Comparison of ENCODE assay signal across 8 cellular contexts in genomic region chr5:136174021-136174659, GRCh38. TPM values are rescaled to one million over a fixed set of nuclear protein-coding genes. Genes with fewer than 3 reads are reported as not detected.
A peak's percentile ranks its signal among the peaks of the same experiment; 100 is the strongest.
DNase-seq lines count a peak whose midpoint lies in the region; ATAC-seq and TF ChIP-seq lines count a peak whose summit lies in the region.

No MANE protein-coding gene starts in this region.

- no peak overlapping the region for H3K27ac Mint-ChIP-seq in activated CD4-positive, alpha-beta memory T cell treated with anti-CD3 and anti-CD28 coated beads for 36 hours

- no peaks in the 10 kb centered on the region for H3K4me1 ChIP-seq in prostate gland (replicated peaks)

- TF ChIP-seq CTCF in AG09319 (IDR thresholded peaks at IDR 0.05; ENCODE audit: low read depth, low read length) (peak; percentile 70), prostate gland (IDR thresholded peaks at IDR 0.05) (peak in 3 of 4 experiments; percentile 37 to 71 (median 65))

- H3K9me3 ChIP-seq in prostate gland = no peaks in the 10 kb centered on the region

- no peak for TF ChIP-seq POLR2A in prostate gland (IDR thresholded peaks at IDR 0.05)

- POLR2A ChIA-PET in activated CD4-positive, alpha-beta memory T cell treated with anti-CD3 and anti-CD28 coated beads for 36 hours (lab: Charles Lee) = no interaction called here

- 82% methylated on average over 2 of the region's 2 CpGs for WGBS in prostate gland

- H3K36me3 Mint-ChIP-seq in activated CD4-positive, alpha-beta memory T cell treated with anti-CD3 and anti-CD28 coated beads for 36 hours = peaks cover 11% of the 10 kb centered on the region

- peaks cover 0 to 1% of the 10 kb centered on the region in 2 donors for H3K36me3 ChIP-seq in prostate gland

- H3K4me3 Mint-ChIP-seq in activated CD4-positive, alpha-beta memory T cell treated with anti-CD3 and anti-CD28 coated beads for 36 hours = no peak overlapping the region

- H3K27me3 Mint-ChIP-seq in activated CD4-positive, alpha-beta memory T cell treated with anti-CD3 and anti-CD28 coated beads for 36 hours = no peaks in the 10 kb centered on the region

- H3K9me3 Mint-ChIP-seq in activated CD4-positive, alpha-beta memory T cell treated with anti-CD3 and anti-CD28 coated beads for 36 hours = no peaks in the 10 kb centered on the region

- peak; percentile 72 for ATAC-seq in GM18498 (IDR thresholded peaks at IDR 0.05; ENCODE audit: unreplicated experiment)
- peak; percentile 89 for ATAC-seq in HG03354 (IDR thresholded peaks at IDR 0.05; ENCODE audit: poor library complexity, severe bottlenecking, unreplicated experiment)

- no peaks in the 10 kb centered on the region for H3K4me1 Mint-ChIP-seq in activated CD4-positive, alpha-beta memory T cell treated with anti-CD3 and anti-CD28 coated beads for 36 hours (ENCODE audit: low read depth)

- no peaks in the 10 kb centered on the region for H3K27me3 ChIP-seq in prostate gland (replicated peaks; ENCODE audit: insufficient read depth)

- H3K27ac ChIP-seq in prostate gland = no peak overlapping the region

- CTCF ChIA-PET in activated CD4-positive, alpha-beta memory T cell treated with anti-CD3 and anti-CD28 coated beads for 36 hours (lab: Charles Lee) = interaction anchor here (0.7 to 2.0 kb wide), 12 partner anchors 14 to 285 kb away, joined by 3 to 8 read pairs (median 3); no protein-coding TSS in a partner anchor

- intact Hi-C loops in prostate gland (cut with DNase I) = loop anchor here (10.0 kb wide), 1 partner anchor 89 kb away; no protein-coding TSS in a partner anchor
- intact Hi-C loops in activated CD4-positive, alpha-beta memory T cell treated with anti-CD3 and anti-CD28 coated beads for 36 hours (cut with micrococcal nuclease) = loop anchor here (2.0 to 5.0 kb wide), 2 partner anchors 91 to 227 kb away; no protein-coding TSS in a partner anchor

- H3K4me3 ChIP-seq in prostate gland = no peak overlapping the region

- DNase-seq in AG09319 (ENCODE audit: extremely low read depth, low read depth) (peak; percentile 36), RKO (ENCODE audit: low spot score) (peak; percentile 70), fibroblast of gingiva (ENCODE audit: low read depth) (peak; percentile 62), prostate gland (ENCODE audit: low spot score) (no peak), middle frontal gyrus (ENCODE audit: extremely low spot score, low spot score) (no peak)
- no peak for DNase-seq in activated CD4-positive, alpha-beta memory T cell treated with anti-CD3 and anti-CD28 coated beads for 36 hours

RNA-seq across cellular contexts. Expression of gene SMIM32, which starts 18.8 kb away (rescaled TPM):
- total RNA-seq in prostate gland = 1 to 10 TPM in 1 of 2 donors, under 1 TPM in 1; 0.36 to 1.9 TPM
- not detected for total RNA-seq in activated CD4-positive, alpha-beta memory T cell treated with anti-CD3 and anti-CD28 coated beads for 36 hours

RNA-seq across cellular contexts. Expression of gene SMAD5, which starts 41.5 kb away (rescaled TPM):
- 10 to 100 TPM; 34.2 to 37.3 TPM for total RNA-seq in prostate gland
- 10 to 100 TPM in 1 of 2 experiments, 1 to 10 TPM in 1; 9.6 to 10.9 TPM for total RNA-seq in activated CD4-positive, alpha-beta memory T cell treated with anti-CD3 and anti-CD28 coated beads for 36 hours

Comparison
In these comparisons a context has a peak if more than half of its experiments do, and no peak if none do; other contexts are left out.
1. DNase-seq: peak in AG09319 (single experiment), RKO (single experiment) and fibroblast of gingiva (single experiment); none in prostate gland (single experiment), activated CD4-positive, alpha-beta memory T cell treated with anti-CD3 and anti-CD28 coated beads for 36 hours (single experiment) and middle frontal gyrus (single experiment).